In the genomic region with DNA sequence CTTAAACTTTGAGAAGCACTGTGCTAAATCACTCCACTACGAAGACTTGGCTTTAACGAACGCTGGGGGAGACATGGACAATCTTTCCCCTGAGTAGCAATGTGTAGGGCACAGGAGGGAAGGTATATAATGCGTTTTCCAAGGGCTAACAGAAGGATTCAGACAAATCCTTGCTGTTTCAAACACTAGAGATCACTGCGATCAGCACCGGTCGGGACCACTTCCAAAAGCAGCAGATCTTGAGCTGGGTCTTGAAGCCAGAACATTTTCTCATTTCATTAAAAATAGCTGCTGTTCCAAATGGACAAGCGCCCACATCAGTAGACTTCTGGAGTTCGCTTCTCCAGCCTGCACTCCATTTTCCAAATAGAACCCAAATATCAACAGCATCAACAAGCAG, we compare ENCODE assay signal across 8 cellular contexts.
DNase-seq lines count a peak whose midpoint lies in the region; ATAC-seq and TF ChIP-seq lines count a peak whose summit lies in the region.

No MANE protein-coding gene starts in this region.

- no peak overlapping the region for H3K27ac Mint-ChIP-seq in activated naive CD8-positive, alpha-beta T cell

- in situ Hi-C loops in GM13977 (cut with MboI; ENCODE audit: low pct_unique_long_range_greater_than_20kb, low sequenced_read_pairs, unreplicated experiment): no loop called here

- no peaks in the 10 kb centered on the region for H3K36me3 ChIP-seq in mesodermal cell (ENCODE audit: control insufficient read depth, insufficient read depth, low read length)
- no peaks in the 10 kb centered on the region for H3K36me3 ChIP-seq in thymus (ENCODE audit: control insufficient read depth, insufficient read depth)

- 16 to 38% methylated on average over 4 to 6 of the region's 9 CpGs for WGBS in mesodermal cell (ENCODE audit: insufficient coverage in 2 of 2), 2 experiments
- WGBS in thymus: 87% methylated on average over 9 of the region's 9 CpGs

- no peaks in the 10 kb centered on the region for H3K9me3 ChIP-seq in mesodermal cell (ENCODE audit: control insufficient read depth, low read length)
- H3K9me3 ChIP-seq in thymus (ENCODE audit: control insufficient read depth): no peaks in the 10 kb centered on the region

- H3K27me3 Mint-ChIP-seq in activated T-cell treated with anti-CD3 and anti-CD28 coated beads, Interleukin-2, amount 50 U/mL, for 4 hours (ENCODE audit: low read depth): peaks cover 29% of the 10 kb centered on the region
- no peaks in the 10 kb centered on the region for H3K27me3 Mint-ChIP-seq in activated naive CD8-positive, alpha-beta T cell

- no peak for DNase-seq in activated T-cell treated with anti-CD3 and anti-CD28 coated beads, Interleukin-2, amount 50 U/mL, for 4 hours
- DNase-seq in activated T-cell treated with anti-CD3 and anti-CD28 coated beads for 4 hours (no peak), DMS153 (lab: John Stamatoyannopoulos, UW) (no peak), GM13977 (ENCODE audit: low spot score) (no peak)
- no peak for DNase-seq in stimulated activated CD4-positive, alpha-beta T cell treated with anti-CD3 and anti-CD28 coated beads, Interleukin-4, amount 100 ng/mL, for 24 hours

- peak overlapping the region; percentile 79 for H3K4me3 Mint-ChIP-seq in activated T-cell treated with anti-CD3 and anti-CD28 coated beads, Interleukin-2, amount 50 U/mL, for 4 hours
- H3K4me3 Mint-ChIP-seq in activated naive CD8-positive, alpha-beta T cell: peak overlapping the region; percentile 88

- no peaks in the 10 kb centered on the region for H3K4me1 ChIP-seq in mesodermal cell (ENCODE audit: control insufficient read depth, insufficient read depth, low read length, poor library complexity, severe bottlenecking)
- peaks cover 8% of the 10 kb centered on the region for H3K4me1 ChIP-seq in thymus (ENCODE audit: control insufficient read depth, insufficient read depth, low read length)

- no peaks in the 10 kb centered on the region for H3K9me3 Mint-ChIP-seq in activated T-cell treated with anti-CD3 and anti-CD28 coated beads, Interleukin-2, amount 50 U/mL, for 4 hours
- no peaks in the 10 kb centered on the region for H3K9me3 Mint-ChIP-seq in activated naive CD8-positive, alpha-beta T cell (ENCODE audit: low read depth)

- H3K4me1 Mint-ChIP-seq in activated T-cell treated with anti-CD3 and anti-CD28 coated beads, Interleukin-2, amount 50 U/mL, for 4 hours (ENCODE audit: low read depth): peaks cover 32% of the 10 kb centered on the region
- peaks cover 24% of the 10 kb centered on the region for H3K4me1 Mint-ChIP-seq in activated naive CD8-positive, alpha-beta T cell (ENCODE audit: low read depth)

- no peak for ATAC-seq in activated T-cell treated with anti-CD3 and anti-CD28 coated beads, Interleukin-2, amount 50 U/mL, for 4 hours

- H3K27ac ChIP-seq in mesodermal cell (ENCODE audit: low read depth, low read length, severe bottlenecking) (no peak overlapping the region), thymus (ENCODE audit: low read depth) (no peak overlapping the region)

- H3K4me3 ChIP-seq in mesodermal cell (ENCODE audit: extremely low read depth, insufficient read depth, low read length, poor library complexity, severe bottlenecking) (peak overlapping the region; percentile 85), thymus (ENCODE audit: low read length) (peak overlapping the region; percentile 67)

- TF ChIP-seq CTCF in GM13977 (IDR thresholded peaks at IDR 0.05; ENCODE audit: extremely low read depth, insufficient read depth, missing control alignments): no peak

- no peaks in the 10 kb centered on the region for H3K36me3 Mint-ChIP-seq in activated T-cell treated with anti-CD3 and anti-CD28 coated beads, Interleukin-2, amount 50 U/mL, for 4 hours (ENCODE audit: insufficient read depth)
- H3K36me3 Mint-ChIP-seq in activated naive CD8-positive, alpha-beta T cell: peaks cover 2% of the 10 kb centered on the region

- no peaks in the 10 kb centered on the region for H3K27me3 ChIP-seq in thymus (ENCODE audit: control insufficient read depth, insufficient read depth)
